19 cellular contexts compared by ENCODE assay signal in genomic region chr5:174311121-174311520, GRCh38.
DNase-seq lines count a peak whose midpoint lies in the region; ATAC-seq, FAIRE-seq and TF ChIP-seq lines count a peak whose summit lies in the region.
"Had no signal": no experiment of that assay in that cellular context is flagged by ENCODE, and none has a peak within 500 bp of the region (broad histone marks: within the 10 kb centered on the region; RNA-seq: fewer than 3 reads in every experiment).

No MANE protein-coding gene starts in this region.

- H3K9me3 ChIP-seq in H1 (ENCODE audit: insufficient read depth in 2 of 2, low read depth in 1 of 2, low read length in 1 of 2), result no peaks in the 10 kb centered on the region
- H3K9me3 ChIP-seq in mucosa of descending colon, result no peaks in the 10 kb centered on the region
- H3K9me3 ChIP-seq: A549; ascending aorta; BLaER1 treated with 17β-estradiol and CSF1 and Interleukin-3, amounts not matched to agents 10 nM and 100 nM; lower lobe of right lung; Peyer's patch had no signal

- no peak overlapping the region for H3K4me3 Mint-ChIP-seq in activated CD8-positive, alpha-beta memory T cell treated with anti-CD3 and anti-CD28 coated beads, Interleukin-2, amount 10 ng/mL, durations not matched to agents 7 days and 5 days
- no peak overlapping the region for H3K4me3 Mint-ChIP-seq in activated CD4-positive, alpha-beta memory T cell treated with anti-CD3 and anti-CD28 coated beads, Interleukin-2, amount 10 ng/mL, durations not matched to agents 7 days and 5 days

- H3K18ac ChIP-seq in H1 (ENCODE audit: extremely low read depth, low read length), result no peak overlapping the region; the same call in 1 of the 2 replicates

- H3K4me3 ChIP-seq in NB4 (ENCODE audit: low read depth, low read length), result no peak overlapping the region
- H3K4me3 ChIP-seq in H1 (ENCODE audit: extremely low read depth in 1 of 4, insufficient read depth in 2 of 4, low read depth in 3 of 4, low read length in 4 of 4), result peak overlapping the region in 1 of 4 experiments; percentile 68; a peak in 4 of 8 replicates
- H3K4me3 ChIP-seq in mucosa of descending colon, result no peak overlapping the region

- TF ChIP-seq EP300 in H1 (IDR thresholded peaks at IDR 0.05; ENCODE audit: borderline replicate concordance in 1 of 2, low read depth in 2 of 2, low read length in 2 of 2), result no peak

- H3K4me2 ChIP-seq in H1 (ENCODE audit: insufficient read depth in 1 of 2, low read depth in 2 of 2, low read length in 2 of 2), result peak overlapping the region; percentile 14 to 87; a peak in 3 of 4 replicates

- no peak for ATAC-seq in activated CD8-positive, alpha-beta memory T cell treated with anti-CD3 and anti-CD28 coated beads, Interleukin-2, amount 10 ng/mL, durations not matched to agents 7 days and 5 days
- no peak for ATAC-seq in mucosa of descending colon

- no peaks in the 10 kb centered on the region for H3K79me1 ChIP-seq in H1 (ENCODE audit: low read depth, low read length)

- CTCF ChIA-PET in activated CD8-positive, alpha-beta memory T cell treated with anti-CD3 and anti-CD28 coated beads, Interleukin-2, amount 10 ng/mL, durations not matched to agents 7 days and 5 days (lab: Charles Lee), result interaction anchor here (0.8 to 1.7 kb wide), 11 partner anchors 11 to 695 kb away, joined by 3 to 6 read pairs (median 4); partner anchors contain the start of gene BOD1
- CTCF ChIA-PET in H1 (lab: Charles Lee; ENCODE audit: partially characterized antibody), result interaction anchor here (0.8 to 13.2 kb wide), 33 partner anchors 8 to 323 kb away, joined by 3 to 174 read pairs (median 5); partner anchors contain the start of gene NSG2
- CTCF ChIA-PET in activated CD4-positive, alpha-beta memory T cell treated with anti-CD3 and anti-CD28 coated beads, Interleukin-2, amount 10 ng/mL, durations not matched to agents 7 days and 5 days (lab: Charles Lee), result interaction anchor here (0.7 to 2.7 kb wide), 13 partner anchors 9 to 694 kb away, joined by 3 to 17 read pairs (median 4); partner anchors contain the start of genes BOD1 and NSG2

- no peaks in the 10 kb centered on the region for H3K79me2 ChIP-seq in H1 (ENCODE audit: control insufficient read depth in 1 of 2, insufficient read depth in 2 of 2, low read length in 2 of 2)

- POLR2A ChIA-PET in H1 (lab: Charles Lee; ENCODE audit: partially characterized antibody), result no interaction called here
- POLR2A ChIA-PET in activated CD4-positive, alpha-beta memory T cell treated with anti-CD3 and anti-CD28 coated beads, Interleukin-2, amount 10 ng/mL, durations not matched to agents 7 days and 5 days (lab: Charles Lee), result no interaction called here

- H3K4me1 ChIP-seq in H1 (replicated peaks in 1 of 4; ENCODE audit: control insufficient read depth in 3 of 4, insufficient read depth in 4 of 4, low read length in 3 of 4) (peaks cover 0 to 7% (median 0%) of the 10 kb centered on the region in 4 experiments; a peak in 1 of 7 replicates), mucosa of descending colon (ENCODE audit: low read depth) (no peaks in the 10 kb centered on the region)
- H3K4me1 ChIP-seq: A549 had no signal

- TF ChIP-seq CTCF in NB4 (IDR thresholded peaks at IDR 0.05; ENCODE audit: low read depth, low read length) (no peak), H1 (IDR thresholded peaks at IDR 0.05; ENCODE audit: control extremely low read depth in 1 of 3, insufficient read depth in 1 of 3, low read depth in 1 of 3, low read length in 3 of 3) (no peak), mucosa of descending colon (IDR thresholded peaks at IDR 0.05) (no peak)

- intact Hi-C loops in posterior vena cava (cut with DNase I) (loop anchor here (2.0 to 5.0 kb wide), 4 partner anchors 264 to 869 kb away; partner anchors contain the start of gene BOD1 (in 1 of the 2)), mucosa of descending colon (cut with DNase I, micrococcal nuclease) (loop anchor here in 1 of 2 donors (10.0 kb wide), 1 partner anchor 696 kb away; the partner anchor contains the start of gene BOD1)

- no peaks in the 10 kb centered on the region for H3K36me3 ChIP-seq in H1 (ENCODE audit: control insufficient read depth in 2 of 4, insufficient read depth in 4 of 4, low read length in 3 of 4)
- no peaks in the 10 kb centered on the region for H3K36me3 ChIP-seq in mucosa of descending colon (ENCODE audit: low read depth)
- H3K36me3 ChIP-seq: ascending aorta; BLaER1 treated with 17β-estradiol and CSF1 and Interleukin-3, amounts not matched to agents 10 nM and 100 nM; lower lobe of right lung; Peyer's patch had no signal

- no peak overlapping the region for H3K27ac ChIP-seq in H1 (ENCODE audit: low read depth, low read length)
- H3K27ac ChIP-seq: ascending aorta; BLaER1 treated with 17β-estradiol and CSF1 and Interleukin-3, amounts not matched to agents 10 nM and 100 nM; lower lobe of right lung; Peyer's patch had no signal

- 87% methylated on average over 14 of the region's 17 CpGs; no CpG with 5 or more reads in 1 of the 2 experiments for WGBS in H1 (ENCODE audit: extremely low coverage in 1 of 2, insufficient coverage in 1 of 2, insufficient read length in 1 of 2, insufficient replicate concordance in 2 of 2, low coverage in 1 of 2, low lambda C conversion rate in 2 of 2, missing lambda C conversion rate in 1 of 2), 2 experiments

- H2BK15ac ChIP-seq in H1 (ENCODE audit: low read length), result no peak overlapping the region

- no peak overlapping the region for H2BK5ac ChIP-seq in H1 (ENCODE audit: low read depth, low read length)

- H3K14ac ChIP-seq in H1 (ENCODE audit: insufficient read length), result no peak overlapping the region

- TF ChIP-seq RAD21 in H1 (IDR thresholded peaks at IDR 0.05 in 1 of 2, conservative IDR thresholded peaks at IDR 0.05 in 1 of 2; ENCODE audit: low read depth in 2 of 2, low read length in 2 of 2), result no peak

- H3K27me3 ChIP-seq in H1 (replicated peaks in 1 of 4; ENCODE audit: control insufficient read depth in 3 of 4, extremely low read depth in 1 of 4, insufficient read depth in 3 of 4, low read length in 3 of 4), result peaks cover 0 to 13% (median 7%) of the 10 kb centered on the region in 4 experiments; a peak in 5 of 7 replicates
- H3K27me3 ChIP-seq: ascending aorta, Peyer's patch had no signal

- H3K27me3 Mint-ChIP-seq in activated CD8-positive, alpha-beta memory T cell treated with anti-CD3 and anti-CD28 coated beads, Interleukin-2, amount 10 ng/mL, durations not matched to agents 7 days and 5 days, result peaks cover 12% of the 10 kb centered on the region
- H3K27me3 Mint-ChIP-seq in activated CD4-positive, alpha-beta memory T cell treated with anti-CD3 and anti-CD28 coated beads, Interleukin-2, amount 10 ng/mL, durations not matched to agents 7 days and 5 days, result peaks cover 14% of the 10 kb centered on the region

- H4K5ac ChIP-seq in H1 (ENCODE audit: insufficient read length, low read depth, low read length), result no peak overlapping the region

- H2AK5ac ChIP-seq in H1 (ENCODE audit: low read depth, low read length), result no peak overlapping the region

- no peaks in the 10 kb centered on the region for H4K20me1 ChIP-seq in H1 (replicated peaks in 1 of 2; ENCODE audit: control insufficient read depth in 1 of 2, insufficient read depth in 2 of 2, low read length in 2 of 2)
- H4K20me1 ChIP-seq: BLaER1 treated with 17β-estradiol and CSF1 and Interleukin-3, amounts not matched to agents 10 nM and 100 nM had no signal

- FAIRE-seq in H1 (lab: Jason Lieb, UNC), result no peak
- FAIRE-seq in urothelium cell line (lab: Jason Lieb, UNC), result no peak
- FAIRE-seq: A549 had no signal

- no peaks in the 10 kb centered on the region for H3K9me3 Mint-ChIP-seq in activated CD8-positive, alpha-beta memory T cell treated with anti-CD3 and anti-CD28 coated beads, Interleukin-2, amount 10 ng/mL, durations not matched to agents 7 days and 5 days (ENCODE audit: low read depth)
- H3K9me3 Mint-ChIP-seq in activated CD4-positive, alpha-beta memory T cell treated with anti-CD3 and anti-CD28 coated beads, Interleukin-2, amount 10 ng/mL, durations not matched to agents 7 days and 5 days, result no peaks in the 10 kb centered on the region
- H3K9me3 Mint-ChIP-seq: endodermal cell, immature natural killer cell had no signal

- no peaks in the 10 kb centered on the region for H3K4me1 Mint-ChIP-seq in activated CD8-positive, alpha-beta memory T cell treated with anti-CD3 and anti-CD28 coated beads, Interleukin-2, amount 10 ng/mL, durations not matched to agents 7 days and 5 days
- peaks cover 1% of the 10 kb centered on the region for H3K4me1 Mint-ChIP-seq in activated CD4-positive, alpha-beta memory T cell treated with anti-CD3 and anti-CD28 coated beads, Interleukin-2, amount 10 ng/mL, durations not matched to agents 7 days and 5 days
- H3K4me1 Mint-ChIP-seq: immature natural killer cell had no signal

- no peak overlapping the region for H3K27ac Mint-ChIP-seq in activated CD8-positive, alpha-beta memory T cell treated with anti-CD3 and anti-CD28 coated beads, Interleukin-2, amount 10 ng/mL, durations not matched to agents 7 days and 5 days
- no peak overlapping the region for H3K27ac Mint-ChIP-seq in activated CD4-positive, alpha-beta memory T cell treated with anti-CD3 and anti-CD28 coated beads, Interleukin-2, amount 10 ng/mL, durations not matched to agents 7 days and 5 days
- H3K27ac Mint-ChIP-seq: endodermal cell, immature natural killer cell had no signal

- no peak for TF ChIP-seq POLR2A in NB4 (IDR thresholded peaks at IDR 0.05; ENCODE audit: extremely low read depth, insufficient read length)
- no peak for TF ChIP-seq POLR2A in H1 (IDR thresholded peaks at IDR 0.05; ENCODE audit: control extremely low read depth in 1 of 2, low read depth in 2 of 2, low read length in 2 of 2)

- DNase-seq in activated CD8-positive, alpha-beta memory T cell treated with anti-CD3 and anti-CD28 coated beads, Interleukin-2, amount 50 U/mL, for 48 hours, result peak; percentile 32
- DNase-seq in activated CD8-positive, alpha-beta memory T cell treated with anti-CD3 and anti-CD28 coated beads, Interleukin-2, amount 10 ng/mL, durations not matched to agents 7 days and 5 days, result no peak
- peak; percentile 20 for DNase-seq in NB4 (ENCODE audit: low read depth)
- DNase-seq in H1 (ENCODE audit: low read depth in 1 of 2, low spot score in 2 of 2), result no peak
- DNase-seq in posterior vena cava (ENCODE audit: low spot score), result peak; percentile 68
- DNase-seq in urothelium cell line (ENCODE audit: low spot score), result no peak
- DNase-seq in activated CD4-positive, alpha-beta memory T cell treated with anti-CD3 and anti-CD28 coated beads, Interleukin-2, amount 10 ng/mL, durations not matched to agents 7 days and 5 days, result no peak
- no peak for DNase-seq in mucosa of descending colon
- DNase-seq: activated CD4-positive, alpha-beta T cell treated with anti-CD3 and anti-CD28 coated beads, Interleukin-2, amount 50 U/mL, for 1 hour; activated naive CD4-positive, alpha-beta T cell treated with anti-CD3 and anti-CD28 coated beads, Interleukin-2, amount 50 U/mL, for 16 hours; activated T-cell treated with anti-CD3 and anti-CD28 coated beads for 4 hours; endodermal cell; GF-D8; immature natural killer cell; lower lobe of right lung had no signal

- no peak overlapping the region for H3K4ac ChIP-seq in H1 (replicated peaks; ENCODE audit: insufficient read length, low read depth, low read length)

- H2BK120ac ChIP-seq in H1 (replicated peaks; ENCODE audit: low read depth, low read length), result no peak overlapping the region

- no peak overlapping the region for H3K23ac ChIP-seq in H1 (ENCODE audit: insufficient read length)

- no peaks in the 10 kb centered on the region for H3K36me3 Mint-ChIP-seq in activated CD8-positive, alpha-beta memory T cell treated with anti-CD3 and anti-CD28 coated beads, Interleukin-2, amount 10 ng/mL, durations not matched to agents 7 days and 5 days
- no peaks in the 10 kb centered on the region for H3K36me3 Mint-ChIP-seq in activated CD4-positive, alpha-beta memory T cell treated with anti-CD3 and anti-CD28 coated beads, Interleukin-2, amount 10 ng/mL, durations not matched to agents 7 days and 5 days (ENCODE audit: low read depth)
- H3K36me3 Mint-ChIP-seq: immature natural killer cell had no signal

- no peak overlapping the region for H2BK12ac ChIP-seq in H1 (ENCODE audit: low read depth, low read length)

- H4K91ac ChIP-seq in H1 (replicated peaks; ENCODE audit: insufficient read length, low read length), result no peak overlapping the region

- no peak overlapping the region for H3K56ac ChIP-seq in H1 (replicated peaks; ENCODE audit: insufficient read length, low read depth, low read length)

- no peak overlapping the region for H2BK20ac ChIP-seq in H1 (ENCODE audit: low read length)

- H4K8ac ChIP-seq in H1 (ENCODE audit: extremely low read depth, insufficient read depth, low read length), result peak overlapping the region; percentile 88

- H3K23me2 ChIP-seq in H1 (ENCODE audit: low read depth, low read length), result peaks cover 4% of the 10 kb centered on the region; the same call in 1 of the 2 replicates

- H3K9ac ChIP-seq in H1 (replicated peaks in 1 of 4; ENCODE audit: extremely low read depth in 1 of 4, low read depth in 3 of 4, low read length in 3 of 4), result no peak overlapping the region
- H3K9ac ChIP-seq: BLaER1 treated with 17β-estradiol and CSF1 and Interleukin-3, amounts not matched to agents 10 nM and 100 nM had no signal

- H2AFZ ChIP-seq in H1 (ENCODE audit: low read length), result no peak overlapping the region

Comparison
In these comparisons a context has a peak if more than half of its experiments do, and no peak if none do; other contexts are left out.
1. DNase-seq: peak in activated CD8-positive, alpha-beta memory T cell treated with anti-CD3 and anti-CD28 coated beads, Interleukin-2, amount 50 U/mL, for 48 hours (single experiment), NB4 (single experiment) and posterior vena cava (single experiment); none in activated CD8-positive, alpha-beta memory T cell treated with anti-CD3 and anti-CD28 coated beads, Interleukin-2, amount 10 ng/mL, durations not matched to agents 7 days and 5 days (single experiment), H1 (0 of 2), urothelium cell line (single experiment), activated CD4-positive, alpha-beta memory T cell treated with anti-CD3 and anti-CD28 coated beads, Interleukin-2, amount 10 ng/mL, durations not matched to agents 7 days and 5 days (single experiment) and mucosa of descending colon (0 of 3).